ENCODE assay signal across 9 cellular contexts in the genomic region with DNA sequence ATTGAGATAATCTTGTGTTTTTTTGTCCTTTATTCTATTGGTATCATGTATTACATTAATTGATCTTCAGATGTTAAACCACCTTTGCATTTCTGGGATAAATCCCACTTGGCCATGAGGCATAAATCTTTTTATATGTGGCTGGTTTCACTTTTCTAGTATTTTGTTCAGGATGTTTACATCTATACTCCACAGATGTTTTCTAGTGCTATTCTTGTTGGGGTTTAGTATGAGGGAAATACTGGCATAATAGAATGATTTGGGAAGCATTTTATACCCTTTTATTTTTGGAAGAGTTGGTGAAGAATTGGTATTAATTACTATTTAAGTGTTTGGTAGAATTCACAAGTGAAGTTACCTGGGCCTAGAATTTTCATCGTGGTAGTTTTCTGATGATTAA.
"Had no signal": no experiment of that assay in that cellular context is flagged by ENCODE, and none has a peak within 500 bp of the region (broad histone marks: within the 10 kb centered on the region; RNA-seq: fewer than 3 reads in every experiment).

No MANE protein-coding gene starts in this region.

- FAIRE-seq: HepG2, HTR-8/SVneo, K562 had no signal

- H3K27ac Mint-ChIP-seq: IgD-negative memory B cell had no signal

- H3K4me3 ChIP-seq: K562 had no signal

- H3K27ac ChIP-seq: HL-60, KMS-11 had no signal

- ATAC-seq: HepG2, K562 had no signal

- DNase-seq: IMR-90, KBM-7, KG1 had no signal

- H3K9me3 Mint-ChIP-seq: IgD-negative memory B cell had no signal
